ENCODE assay signal across 10 cellular contexts in genomic region chr4:156298230-156298629, GRCh38.
A peak's percentile ranks its signal among the peaks of the same experiment; 100 is the strongest.
DNase-seq lines count a peak whose midpoint lies in the region; FAIRE-seq and TF ChIP-seq lines count a peak whose summit lies in the region.
"Had no signal": no experiment of that assay in that cellular context is flagged by ENCODE, and none has a peak within 500 bp of the region (broad histone marks: within the 10 kb centered on the region; RNA-seq: fewer than 3 reads in every experiment).

No MANE protein-coding gene starts in this region.

- DNase-seq in Ammon's horn (ENCODE audit: low spot score) (peak; percentile 50), NCI-H1694 treated with DMSO at 0.1 percent for 48 hours (lab: John Stamatoyannopoulos, UW) (peak; percentile 17), mesothelial cell of epicardium (ENCODE audit: low spot score in 2 of 2, unreplicated experiment in 2 of 2) (no peak), HPDE6-E6E7 (ENCODE audit: extremely low spot score) (no peak), MV-4-11 (lab: John Stamatoyannopoulos, UW) (no peak), KBM-7 (no peak), HTR-8/SVneo (ENCODE audit: insufficient read length, low spot score) (no peak)
- DNase-seq: activated T-cell treated with anti-CD3 and anti-CD28 coated beads for 4 hours, RPMI8226 had no signal

- H3K36me3 Mint-ChIP-seq in mesothelial cell of epicardium: no peaks in the 10 kb centered on the region

- FAIRE-seq in endometrium (lab: Jason Lieb, UNC) (peak; percentile 94), HTR-8/SVneo (lab: Jason Lieb, UNC) (no peak)

- no peak overlapping the region for H3K4me3 Mint-ChIP-seq in mesothelial cell of epicardium

- peaks cover 9% of the 10 kb centered on the region for H3K9me3 Mint-ChIP-seq in mesothelial cell of epicardium

- no peak for TF ChIP-seq CTCF in mesothelial cell of epicardium (IDR thresholded peaks at IDR 0.05; ENCODE audit: unreplicated experiment)

- no peaks in the 10 kb centered on the region for H3K27me3 Mint-ChIP-seq in mesothelial cell of epicardium (ENCODE audit: low read depth)

- H3K27ac Mint-ChIP-seq in mesothelial cell of epicardium: peak overlapping the region; percentile 1

- in situ Hi-C loops in KBM-7 (cut with MboI; ENCODE audit: low pct_unique_long_range_greater_than_20kb, low sequenced_read_pairs): no loop called here

- H3K4me1 Mint-ChIP-seq in mesothelial cell of epicardium: peaks cover 40% of the 10 kb centered on the region

Comparison
In these comparisons a context has a peak if more than half of its experiments do, and no peak if none do; other contexts are left out.
1. DNase-seq: peak in Ammon's horn (single experiment) and NCI-H1694 treated with DMSO at 0.1 percent for 48 hours (single experiment); none in mesothelial cell of epicardium (0 of 2), HPDE6-E6E7 (single experiment), MV-4-11 (single experiment), KBM-7 (single experiment) and HTR-8/SVneo (single experiment).